In the genomic region with DNA sequence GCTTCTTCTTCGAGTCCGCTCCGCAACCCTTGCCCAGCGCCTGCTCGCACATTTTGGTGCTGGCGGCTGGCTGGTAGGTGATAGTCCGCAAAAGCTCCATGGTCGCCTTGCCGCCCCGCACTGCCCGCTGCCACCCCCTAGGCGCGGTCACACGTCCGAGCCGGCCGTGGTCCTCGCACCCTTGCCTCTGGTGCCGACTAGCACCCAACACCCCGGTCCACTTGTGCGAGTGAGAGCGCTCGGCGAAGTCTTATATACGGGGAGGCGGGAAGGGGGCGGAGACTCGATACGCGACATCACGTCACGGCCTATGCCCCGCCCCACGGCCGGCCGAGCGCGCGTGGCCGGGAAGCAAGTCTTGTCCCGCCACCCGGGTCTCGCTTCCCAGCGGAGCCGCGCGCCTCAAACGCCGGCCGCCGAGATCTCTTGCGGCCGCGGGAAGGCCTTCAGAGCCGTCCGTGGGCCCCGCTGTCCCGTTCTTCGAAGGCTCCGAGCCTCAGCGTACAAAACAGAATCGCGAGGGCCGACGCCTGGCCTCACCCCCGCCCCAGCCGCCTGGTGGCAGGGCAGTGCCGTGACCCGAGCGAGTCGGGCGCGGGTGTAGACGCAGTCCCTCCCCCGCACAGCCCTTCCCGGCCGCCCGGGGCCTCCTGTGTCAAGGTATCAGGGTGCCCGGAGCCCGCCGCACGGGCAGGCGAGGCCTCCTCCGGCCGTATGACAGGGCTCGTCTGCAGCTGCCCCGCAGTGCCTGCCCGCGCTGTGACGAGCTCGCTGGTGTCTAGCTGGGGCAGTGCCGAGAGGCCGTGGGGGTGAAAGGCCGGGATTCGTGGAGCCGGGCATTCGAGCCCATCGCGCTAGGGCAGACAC, we compare ENCODE assay signal across 8 cellular contexts. TPM values are rescaled to one million over a fixed set of nuclear protein-coding genes. Genes with fewer than 3 reads are reported as not detected.
DNase-seq lines count a peak whose midpoint lies in the region; ATAC-seq, FAIRE-seq and TF ChIP-seq lines count a peak whose summit lies in the region.

PLK2 (minus strand) TSS at position 227 of the 867 bp plus-strand sequence; CDS start at position 100, 127 bp downstream.

- peaks cover 45% of the 10 kb centered on the region for H3K79me2 ChIP-seq in endothelial cell of umbilical vein (ENCODE audit: control insufficient read depth, insufficient read depth, low read length)

- dilution Hi-C loops in endothelial cell of umbilical vein (cut with MboI; ENCODE audit: extremely low pct_ligation_motif_present, low sequenced_read_pairs) = loop anchor here (25.0 kb wide), 2 partner anchors 673 to 973 kb away; partner anchors contain the start of gene ACTBL2

- no peaks in the 10 kb centered on the region for H3K9me1 ChIP-seq in endothelial cell of umbilical vein (replicated peaks; ENCODE audit: control insufficient read depth, extremely low read depth, insufficient read depth, low read length)

- TSS peak; percentile 48 for BruUV-seq in endothelial cell of umbilical vein (replicated peaks; lab: Mats Ljungman, UMichigan)

- ATAC-seq in GM18909 (IDR thresholded peaks at IDR 0.05; ENCODE audit: poor library complexity, unreplicated experiment) (peak; percentile 83), HG03139 (IDR thresholded peaks at IDR 0.05; ENCODE audit: unreplicated experiment) (peak; percentile 66)

- peaks cover 10% of the 10 kb centered on the region for H4K20me1 ChIP-seq in endothelial cell of umbilical vein (replicated peaks; ENCODE audit: control insufficient read depth, extremely low read depth, insufficient read depth, low read length)

- FAIRE-seq in endothelial cell of umbilical vein (lab: Jason Lieb, UNC) = peak; percentile 73

- peak; percentile 38 to 66 for TF ChIP-seq CTCF in endothelial cell of umbilical vein (IDR thresholded peaks at IDR 0.05; ENCODE audit: extremely low read depth in 1 of 2, insufficient read depth in 1 of 2, low read depth in 1 of 2, low read length in 2 of 2)

- H3K36me3 ChIP-seq in endothelial cell of umbilical vein (ENCODE audit: control insufficient read depth in 2 of 2, extremely low read depth in 1 of 2, insufficient read depth in 2 of 2, low read length in 2 of 2) = peaks cover 18 to 29% of the 10 kb centered on the region in 2 experiments

- H3K4me1 ChIP-seq in endothelial cell of umbilical vein (ENCODE audit: control insufficient read depth, extremely low read depth, insufficient read depth, low read length) = peaks cover 31% of the 10 kb centered on the region

- POLR2A ChIA-PET in endothelial cell of umbilical vein (lab: Charles Lee) = interaction anchor here (0.6 to 3.8 kb wide), 30 partner anchors 9 to 1162 kb away, joined by 3 to 50 read pairs (median 5); no protein-coding TSS in a partner anchor

- intact Hi-C loops in endothelial cell of umbilical vein (cut with micrococcal nuclease) = loop anchor here (1.0 to 5.0 kb wide), 16 partner anchors 143 to 1288 kb away; partner anchors contain the start of gene GPBP1

- DNase-seq in Ammon's horn (ENCODE audit: low spot score) (peak; percentile 98), NOMO-1 (lab: John Stamatoyannopoulos, UW; ENCODE audit: unreplicated experiment in 2 of 2) (peak; percentile 80 to 86), endothelial cell of umbilical vein (ENCODE audit: low read depth, low spot score) (peak; percentile 95), middle frontal gyrus (ENCODE audit: extremely low spot score, low spot score) (peak; percentile 89)
- DNase-seq in activated CD8-positive, alpha-beta memory T cell treated with anti-CD3 and anti-CD28 coated beads, Interleukin-2, amount 50 U/mL, for 48 hours = peak; percentile 90
- peak; percentile 84 to 86 for DNase-seq in stimulated activated CD8-positive, alpha-beta memory T cell treated with anti-CD3 and anti-CD28 coated beads, Interleukin-2, amount 100 ng/mL, for 1 hour (ENCODE audit: low read depth in 2 of 2)

- peak within 1 kb of the TSS; percentile 95 for H3K4me2 ChIP-seq in endothelial cell of umbilical vein (ENCODE audit: insufficient read depth, low read length)

- H2AFZ ChIP-seq in endothelial cell of umbilical vein (ENCODE audit: low read depth, low read length) = peak within 1 kb of the TSS; percentile 87

- TF ChIP-seq POLR2A in endothelial cell of umbilical vein (IDR thresholded peaks at IDR 0.05; ENCODE audit: low read depth, low read length) = peak; percentile 100

- peak within 1 kb of the TSS; percentile 92 to 100 (median 94) for H3K4me3 ChIP-seq in endothelial cell of umbilical vein (replicated peaks in 1 of 3; ENCODE audit: insufficient read depth in 1 of 3, low read depth in 1 of 3, low read length in 3 of 3)

- H3K27me3 ChIP-seq in endothelial cell of umbilical vein (ENCODE audit: control insufficient read depth in 2 of 2, insufficient read depth in 2 of 2, low read length in 2 of 2) = no peaks in the 10 kb centered on the region

- peak within 1 kb of the TSS; percentile 87 for H3K27ac ChIP-seq in endothelial cell of umbilical vein (ENCODE audit: insufficient read depth, low read depth, low read length)

- H3K9me3 ChIP-seq in endothelial cell of umbilical vein (replicated peaks; ENCODE audit: control insufficient read depth, insufficient read depth, low read length) = no peaks in the 10 kb centered on the region

- peak within 1 kb of the TSS; percentile 98 for H3K9ac ChIP-seq in endothelial cell of umbilical vein (replicated peaks; ENCODE audit: extremely low read depth, insufficient read depth, low read length)

- CTCF ChIA-PET in endothelial cell of umbilical vein (lab: Charles Lee) = interaction anchor here (1.0 to 6.2 kb wide), 32 partner anchors 12 to 1164 kb away, joined by 3 to 260 read pairs (median 5); no protein-coding TSS in a partner anchor

TF ChIP-seq in endothelial cell of umbilical vein, 7 proteins besides CTCF, POLR2A, EP300 and RAD21:
- TF ChIP-seq, protein P1, sequence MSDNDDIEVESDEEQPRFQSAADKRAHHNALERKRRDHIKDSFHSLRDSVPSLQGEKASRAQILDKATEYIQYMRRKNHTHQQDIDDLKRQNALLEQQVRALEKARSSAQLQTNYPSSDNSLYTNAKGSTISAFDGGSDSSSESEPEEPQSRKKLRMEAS (IDR thresholded peaks at IDR 0.05; ENCODE audit: insufficient read depth, insufficient read length) = peak; percentile 2
- TF ChIP-seq POLR2AphosphoS5 (IDR thresholded peaks at IDR 0.05; ENCODE audit: insufficient read depth, low read depth, low read length) (peak; percentile 100), FOS (IDR thresholded peaks at IDR 0.05; ENCODE audit: borderline replicate concordance, insufficient read depth, low read length) (no peak), GATA2 (IDR thresholded peaks at IDR 0.05; ENCODE audit: insufficient read depth, insufficient read length, low read depth, low read length) (no peak), MYC (IDR thresholded peaks at IDR 0.05; ENCODE audit: low read depth, low read length) (no peak), JUN (IDR thresholded peaks at IDR 0.05; ENCODE audit: borderline replicate concordance, insufficient read depth, insufficient read length, low read depth) (no peak), EZH2 (IDR thresholded peaks at IDR 0.05; ENCODE audit: borderline replicate concordance, low read depth, low read length, severe bottlenecking) (no peak)
TF ChIP-seq in endothelial cell of umbilical vein: peak in this region for 2.

RNA-seq across cellular contexts. Expression of gene PLK2, which starts in this region (rescaled TPM):
- 186 and 250 TPM in 2 replicates for total RNA-seq in endothelial cell of umbilical vein
- polyA plus RNA-seq in endothelial cell of umbilical vein = 187 and 199 TPM in 2 replicates
- polyA plus RNA-seq in endothelial cell of umbilical vein (2011; cell fraction: cytosol; rRNA removed) = 140 and 149 TPM in 2 replicates
- polyA plus RNA-seq in endothelial cell of umbilical vein (2011; cell fraction: nucleus; rRNA removed) = 844 and 892 TPM in 2 replicates
- 403 and 476 TPM in 2 replicates for polyA plus RNA-seq in endothelial cell of umbilical vein (2012)
- polyA minus RNA-seq in endothelial cell of umbilical vein = 412 and 539 TPM in 2 replicates
- 70.1 TPM for polyA minus RNA-seq in endothelial cell of umbilical vein (2011; cell fraction: cytosol; rRNA and poly(A)+ RNA removed)
- 1,729 and 1,944 TPM in 2 replicates for polyA minus RNA-seq in endothelial cell of umbilical vein (2011; cell fraction: nucleus; rRNA and poly(A)+ RNA removed)

Comparison
In these comparisons a context has a peak if more than half of its experiments do, and no peak if none do; other contexts are left out.
1. Peak in every context shown above with its lines: DNase-seq, ATAC-seq, H3K4me3 ChIP-seq and H3K27ac ChIP-seq.